Comparison of ENCODE assay signal across 9 cellular contexts in the genomic region with DNA sequence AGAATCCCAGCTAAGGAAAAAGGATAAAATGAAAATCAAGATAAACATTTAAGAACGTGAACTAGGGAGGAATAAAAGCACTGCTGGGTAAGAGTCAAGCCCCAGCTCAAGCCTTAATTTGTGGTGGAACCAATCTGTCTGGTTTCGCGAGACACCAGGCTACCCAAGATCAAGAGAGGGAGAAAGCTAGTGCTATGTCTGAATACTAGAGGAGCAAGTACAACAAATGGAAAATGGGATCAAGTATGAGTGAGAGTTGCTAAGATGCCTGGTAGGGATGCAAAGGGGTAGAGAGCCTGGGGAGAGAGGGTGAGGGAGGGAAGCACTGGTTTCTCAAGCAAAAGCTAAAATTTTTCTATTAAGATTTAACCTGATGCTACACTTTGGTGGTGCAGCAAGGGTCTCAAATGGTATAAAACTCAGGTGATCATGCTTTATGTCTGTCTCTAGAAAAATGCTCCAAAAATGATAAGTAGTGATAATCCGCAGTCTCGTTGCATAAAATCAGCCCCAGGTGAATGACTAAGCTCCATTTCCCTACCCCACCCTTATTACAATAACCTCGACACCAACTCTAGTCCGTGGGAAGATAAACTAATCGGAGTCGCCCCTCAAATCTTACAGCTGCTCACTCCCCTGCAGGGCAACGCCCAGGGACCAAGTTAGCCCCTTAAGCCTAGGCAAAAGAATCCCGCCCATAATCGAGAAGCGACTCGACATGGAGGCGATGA. TPM values are rescaled to one million over a fixed set of nuclear protein-coding genes. Genes with fewer than 3 reads are reported as not detected.
DNase-seq lines count a peak whose midpoint lies in the region; ATAC-seq, FAIRE-seq and TF ChIP-seq lines count a peak whose summit lies in the region.
"Had no signal": no experiment of that assay in that cellular context is flagged by ENCODE, and none has a peak within 500 bp of the region (broad histone marks: within the 10 kb centered on the region; RNA-seq: fewer than 3 reads in every experiment).

No MANE protein-coding gene starts in this region.

- peaks cover 56% of the 10 kb centered on the region for H4K20me1 ChIP-seq in DOHH2 (ENCODE audit: control insufficient read depth, insufficient read depth, low read depth, low read length)

- no peaks in the 10 kb centered on the region for H3K9me2 ChIP-seq in DOHH2 (replicated peaks; ENCODE audit: control insufficient read depth, low read length)

- H3K4me1 ChIP-seq in DOHH2 (ENCODE audit: control insufficient read depth, low read length) (peaks cover 43% of the 10 kb centered on the region), Peyer's patch (peaks cover 0 to 59% (median 8%) of the 10 kb centered on the region in 4 donors), pancreas (peaks cover 41 to 48% (median 42%) of the 10 kb centered on the region in 3 donors)

- H3K9me3 ChIP-seq in DOHH2 (ENCODE audit: control insufficient read depth, insufficient read depth, low read length), result no peaks in the 10 kb centered on the region
- no peaks in the 10 kb centered on the region for H3K9me3 ChIP-seq in Peyer's patch
- H3K9me3 ChIP-seq in pancreas, result no peaks in the 10 kb centered on the region

- ATAC-seq in pancreas, result no peak

- H3K27ac ChIP-seq in DOHH2 (ENCODE audit: low read depth, low read length), result peak overlapping the region; percentile 85
- H3K27ac ChIP-seq in Peyer's patch, result peak overlapping the region; percentile 94 to 100 (median 98)
- H3K27ac ChIP-seq in pancreas, result peak overlapping the region; percentile 97 to 99 (median 98)

- TF ChIP-seq CTCF in DOHH2 (IDR thresholded peaks at IDR 0.05; ENCODE audit: low read depth, low read length, poor library complexity, severe bottlenecking) (no peak), Peyer's patch (IDR thresholded peaks at IDR 0.05) (no peak), epithelial cell of proximal tubule (conservative IDR thresholded peaks at IDR 0.05; ENCODE audit: low read depth, low read length) (no peak), pancreas (IDR thresholded peaks at IDR 0.05) (no peak)

- no peak for DNase-seq in Peyer's patch
- no peak for DNase-seq in epithelial cell of proximal tubule (ENCODE audit: low read depth)
- DNase-seq in pancreas, result no peak
- no peak for DNase-seq in hepatic stellate cell (ENCODE audit: low spot score)
- DNase-seq in HuH-7.5 (ENCODE audit: low spot score), result no peak
- no peak for DNase-seq in NCI-H2227 treated with DMSO at 0.1 percent for 48 hours (lab: John Stamatoyannopoulos, UW)
- DNase-seq in SW 1271 (lab: John Stamatoyannopoulos, UW), result no peak

- H3K36me3 ChIP-seq in DOHH2 (ENCODE audit: control insufficient read depth, low read length) (peaks cover 81% of the 10 kb centered on the region), Peyer's patch (peaks cover 0 to 30% (median 0%) of the 10 kb centered on the region in 3 donors), pancreas (peaks cover 1 to 6% (median 3%) of the 10 kb centered on the region in 3 donors)

- FAIRE-seq in pancreas (lab: Jason Lieb, UNC), result no peak
- FAIRE-seq: colon had no signal

- WGBS in pancreas, 2 donors, result 2 to 3% methylated on average over 15 of the region's 15 CpGs

- H3F3A ChIP-seq in DOHH2 (ENCODE audit: control insufficient read depth, insufficient read depth), result peaks cover 8% of the 10 kb centered on the region; the same call in 1 of the 2 replicates

- intact Hi-C loops in pancreas (cut with DNase I), result loop anchor here in 1 of 3 donors (10.0 kb wide), 1 partner anchor 49 kb away; no protein-coding TSS in a partner anchor

- H3K4me3 ChIP-seq in DOHH2 (ENCODE audit: low read length) (peak overlapping the region; percentile 88), Peyer's patch (peak overlapping the region; percentile 69 to 93 (median 80)), epithelial cell of proximal tubule (ENCODE audit: low read depth, low read length) (peak overlapping the region; percentile 90), pancreas (peak overlapping the region; percentile 54 to 94 (median 78))

- H3K27me3 ChIP-seq in DOHH2 (ENCODE audit: control insufficient read depth, low read length) (no peaks in the 10 kb centered on the region), Peyer's patch (no peaks in the 10 kb centered on the region), pancreas (no peaks in the 10 kb centered on the region)

- TF ChIP-seq POLR2A in Peyer's patch (IDR thresholded peaks at IDR 0.05), result no peak

- H3K4me2 ChIP-seq in DOHH2 (ENCODE audit: low read length), result peak overlapping the region; percentile 81

- H3K79me2 ChIP-seq in DOHH2 (ENCODE audit: control insufficient read depth, low read length), result peaks cover 89% of the 10 kb centered on the region

RNA-seq across cellular contexts. Expression of gene SETD5, which starts 1.7 kb away (rescaled TPM):
- 100 to 1,000 TPM in 3 of 4 donors, 10 to 100 TPM in 1; 72.5 to 272 (median 147) TPM for total RNA-seq in Peyer's patch
- 33.0 and 41.1 TPM in 2 replicates for total RNA-seq in epithelial cell of proximal tubule
- total RNA-seq in pancreas, result 10 to 100 TPM; 35.0 to 78.0 (median 44.4) TPM
- polyA plus RNA-seq in pancreas, result 10 to 100 TPM; 25.5 to 31.7 TPM

RNA-seq across cellular contexts. Expression of gene THUMPD3, which starts 32.9 kb away (rescaled TPM):
- total RNA-seq in Peyer's patch (10 to 100 TPM; 16.8 to 31.5 (median 22.7) TPM), epithelial cell of proximal tubule (40.8 and 43.9 TPM in 2 replicates), pancreas (10 to 100 TPM; 14.0 to 22.5 (median 16.4) TPM)
- 10 to 100 TPM; 12.0 to 20.6 TPM for polyA plus RNA-seq in pancreas
